ENCODE assay signal across 15 cellular contexts in the genomic region with DNA sequence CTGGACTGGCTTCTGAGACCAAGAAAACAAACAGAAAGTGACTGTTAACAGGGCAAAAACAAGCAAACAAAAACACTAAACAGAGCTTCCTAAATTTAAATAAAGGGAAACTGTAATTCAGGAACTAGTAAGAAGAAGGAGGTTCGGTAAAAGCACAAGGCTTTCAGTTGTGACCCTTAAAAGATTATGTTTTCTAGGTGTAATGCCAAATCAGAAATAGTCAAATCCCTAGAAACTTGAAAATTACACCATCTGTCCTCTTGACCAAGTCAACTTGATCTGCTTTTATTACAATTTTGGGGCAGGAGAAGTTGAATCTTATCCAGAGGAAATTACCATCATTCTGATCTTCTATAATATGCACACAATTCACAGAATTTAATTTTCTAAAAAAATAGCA.
"Had no signal": no experiment of that assay in that cellular context is flagged by ENCODE, and none has a peak within 500 bp of the region (broad histone marks: within the 10 kb centered on the region; RNA-seq: fewer than 3 reads in every experiment).

No MANE protein-coding gene starts in this region.

- DNase-seq: activated CD4-positive, alpha-beta T cell treated with anti-CD3 and anti-CD28 coated beads, Interleukin-2, amount 10 ng/mL, durations not matched to agents 7 days and 5 days; activated CD8-positive, alpha-beta T cell treated with anti-CD3 and anti-CD28 coated beads, Interleukin-2, amount 10 ng/mL, durations not matched to agents 7 days and 5 days; activated naive CD4-positive, alpha-beta T cell treated with Interleukin-2 at 50 U/mL for 16 hours; activated naive CD8-positive, alpha-beta T cell treated with anti-CD3 and anti-CD28 coated beads, Interleukin-2, amount 10 ng/mL, durations not matched to agents 7 days and 5 days; activated T-cell treated with anti-CD3 and anti-CD28 coated beads, Interleukin-2, amount 50 U/mL, for 24 hours; anterior cingulate cortex; effector CD4-positive, alpha-beta T cell; hypothalamus; islet precursor cell; left lung; stimulated activated CD4-positive, alpha-beta T cell treated with anti-CD3 and anti-CD28 coated beads, Interleukin-2, amount 100 ng/mL, for 24 hours; transverse colon had no signal

- H3K36me3 ChIP-seq: esophagus muscularis mucosa, left lung, suprapubic skin, transverse colon, vagina had no signal

- ATAC-seq: activated CD8-positive, alpha-beta T cell treated with anti-CD3 and anti-CD28 coated beads, Interleukin-2, amount 10 ng/mL, durations not matched to agents 7 days and 5 days; left lung had no signal

- H3K27me3 ChIP-seq: esophagus muscularis mucosa, left lung, suprapubic skin, transverse colon, vagina had no signal

- H3K4me1 ChIP-seq: esophagus muscularis mucosa, left lung, suprapubic skin, transverse colon, vagina had no signal

- H3K4me3 ChIP-seq: esophagus muscularis mucosa, left lung, suprapubic skin, transverse colon, vagina had no signal

- H3K27ac ChIP-seq: esophagus muscularis mucosa, left lung, suprapubic skin, transverse colon, vagina had no signal

- H3K9me3 ChIP-seq: esophagus muscularis mucosa, suprapubic skin, transverse colon, vagina had no signal
